8 cellular contexts compared by ENCODE assay signal in genomic region chr6:45930419-45931059, GRCh38.
A peak's percentile ranks its signal among the peaks of the same experiment; 100 is the strongest.
DNase-seq lines count a peak whose midpoint lies in the region; ATAC-seq and TF ChIP-seq lines count a peak whose summit lies in the region.

No MANE protein-coding gene starts in this region.

- no peak overlapping the region for H4K8ac ChIP-seq in mesendoderm (ENCODE audit: low read depth, low read length)

- no peaks in the 10 kb centered on the region for H3F3A ChIP-seq in GM23338 (replicated peaks; ENCODE audit: low read depth)

- H2AFZ ChIP-seq in GM23338 = peak overlapping the region; percentile 12; the same call in 1 of the 2 replicates

- H3K4me2 ChIP-seq in GM23338 (no peak overlapping the region), mesendoderm (ENCODE audit: low read length) (no peak overlapping the region)

- H3K23ac ChIP-seq in mesendoderm (ENCODE audit: low read length) = no peak overlapping the region

- H3K9me3 Mint-ChIP-seq in GM23338 = no peaks in the 10 kb centered on the region
- no peaks in the 10 kb centered on the region for H3K9me3 Mint-ChIP-seq in activated CD4-positive, alpha-beta memory T cell treated with anti-CD3 and anti-CD28 coated beads, Interleukin-2, amount 10 ng/mL, durations not matched to agents 7 days and 5 days

- no peak overlapping the region for H2AK5ac ChIP-seq in mesendoderm (ENCODE audit: low read length)

- POLR2A ChIA-PET in activated CD4-positive, alpha-beta memory T cell treated with anti-CD3 and anti-CD28 coated beads, Interleukin-2, amount 10 ng/mL, durations not matched to agents 7 days and 5 days (lab: Charles Lee) = interaction anchor here (1.9 kb wide), 1 partner anchor 83 kb away, joined by 7 read pairs; no protein-coding TSS in a partner anchor

- ATAC-seq in GM23338 (peak; percentile 38), GM18861 (IDR thresholded peaks at IDR 0.05; ENCODE audit: unreplicated experiment) (no peak)

- H3K4me3 ChIP-seq in GM23338 (no peak overlapping the region), mesendoderm (ENCODE audit: low read length) (no peak overlapping the region)
- no peak overlapping the region for H3K4me3 ChIP-seq in effector memory CD4-positive, alpha-beta T cell (ENCODE audit: insufficient read depth, low read depth, low read length, poor library complexity, severe bottlenecking)

- no peak overlapping the region for H2BK120ac ChIP-seq in mesendoderm (ENCODE audit: low read depth, low read length)

- no peak overlapping the region for H2BK5ac ChIP-seq in mesendoderm (ENCODE audit: low read length)

- H3K18ac ChIP-seq in mesendoderm (ENCODE audit: low read length) = no peak overlapping the region

- H4K20me1 ChIP-seq in GM23338 (replicated peaks; ENCODE audit: insufficient read depth) = no peaks in the 10 kb centered on the region

- no peaks in the 10 kb centered on the region; the same call in 2 of the 3 replicates for H3K36me3 Mint-ChIP-seq in GM23338 (ENCODE audit: low read depth)
- H3K36me3 Mint-ChIP-seq in activated CD4-positive, alpha-beta memory T cell treated with anti-CD3 and anti-CD28 coated beads, Interleukin-2, amount 10 ng/mL, durations not matched to agents 7 days and 5 days (ENCODE audit: low read depth) = no peaks in the 10 kb centered on the region

- H3K79me2 ChIP-seq in GM23338 (replicated peaks; ENCODE audit: insufficient read depth) (no peaks in the 10 kb centered on the region), mesendoderm (ENCODE audit: control insufficient read depth, insufficient read depth, low read length) (no peaks in the 10 kb centered on the region)

- CTCF ChIA-PET in activated CD4-positive, alpha-beta memory T cell treated with anti-CD3 and anti-CD28 coated beads, Interleukin-2, amount 10 ng/mL, durations not matched to agents 7 days and 5 days (lab: Charles Lee) = interaction anchor here (0.8 to 2.2 kb wide), 28 partner anchors 9 to 1455 kb away, joined by 3 to 13 read pairs (median 4); partner anchors contain the start of gene ENPP4

- H2BK15ac ChIP-seq in mesendoderm (replicated peaks; ENCODE audit: low read depth) = no peak overlapping the region

- no peak overlapping the region for H3K4ac ChIP-seq in mesendoderm (ENCODE audit: low read depth, low read length)

- peak; percentile 92 to 99 for TF ChIP-seq CTCF in GM23338 (conservative IDR thresholded peaks at IDR 0.05; ENCODE audit: low read depth in 2 of 2)

- no peaks in the 10 kb centered on the region for H3K79me1 ChIP-seq in mesendoderm (ENCODE audit: low read length)

- DNase-seq in AG08396 (ENCODE audit: low spot score) (peak; percentile 70), GM23338 (ENCODE audit: low spot score) (peak; percentile 73), NCI-H526 (lab: John Stamatoyannopoulos, UW) (peak; percentile 65 to 83), mesendoderm (peak; percentile 72)
- DNase-seq in activated CD4-positive, alpha-beta memory T cell treated with anti-CD3 and anti-CD28 coated beads, Interleukin-2, amount 10 ng/mL, durations not matched to agents 7 days and 5 days = peak; percentile 62
- peak; percentile 11 to 38 (median 11) for DNase-seq in effector memory CD4-positive, alpha-beta T cell
- peak; percentile 11 to 13 for DNase-seq in stimulated activated CD8-positive, alpha-beta memory T cell treated with anti-CD3 and anti-CD28 coated beads, Interleukin-15, amount 100 ng/mL, for 4 hours (ENCODE audit: low read depth in 2 of 2)

- H3K56ac ChIP-seq in mesendoderm (ENCODE audit: low read length) = no peak overlapping the region

- H3K36me3 ChIP-seq in GM23338 (ENCODE audit: insufficient read depth) = no peaks in the 10 kb centered on the region
- no peaks in the 10 kb centered on the region for H3K36me3 ChIP-seq in effector memory CD4-positive, alpha-beta T cell (ENCODE audit: control insufficient read depth, insufficient read depth, low read length)
- no peaks in the 10 kb centered on the region for H3K36me3 ChIP-seq in mesendoderm (ENCODE audit: control insufficient read depth, insufficient read depth, low read length)

- no peaks in the 10 kb centered on the region for H3K9me2 ChIP-seq in GM23338 (ENCODE audit: insufficient read depth)

- H4K5ac ChIP-seq in mesendoderm (ENCODE audit: low read length) = no peak overlapping the region

- H3K9ac ChIP-seq in mesendoderm (ENCODE audit: low read length) = no peak overlapping the region

- no peaks in the 10 kb centered on the region for H3K9me3 ChIP-seq in effector memory CD4-positive, alpha-beta T cell (ENCODE audit: control insufficient read depth, low read length)

- H3K27me3 ChIP-seq in GM23338 (ENCODE audit: insufficient read depth) (no peaks in the 10 kb centered on the region), mesendoderm (ENCODE audit: insufficient read depth, low read length, poor library complexity) (no peaks in the 10 kb centered on the region)
- no peaks in the 10 kb centered on the region for H3K27me3 ChIP-seq in effector memory CD4-positive, alpha-beta T cell (replicated peaks; ENCODE audit: control insufficient read depth, insufficient read depth, low read length, poor library complexity, severe bottlenecking)

- no peak overlapping the region for H3K4me3 Mint-ChIP-seq in GM23338
- H3K4me3 Mint-ChIP-seq in activated CD4-positive, alpha-beta memory T cell treated with anti-CD3 and anti-CD28 coated beads, Interleukin-2, amount 10 ng/mL, durations not matched to agents 7 days and 5 days = no peak overlapping the region

- peaks cover 55% of the 10 kb centered on the region for H3K4me1 Mint-ChIP-seq in GM23338
- peaks cover 14% of the 10 kb centered on the region for H3K4me1 Mint-ChIP-seq in activated CD4-positive, alpha-beta memory T cell treated with anti-CD3 and anti-CD28 coated beads, Interleukin-2, amount 10 ng/mL, durations not matched to agents 7 days and 5 days

- H3K4me1 ChIP-seq in GM23338 (ENCODE audit: insufficient read depth) (peaks cover 31% of the 10 kb centered on the region), mesendoderm (ENCODE audit: control insufficient read depth, low read depth, low read length) (no peaks in the 10 kb centered on the region)
- H3K4me1 ChIP-seq in effector memory CD4-positive, alpha-beta T cell (ENCODE audit: control insufficient read depth, insufficient read depth, low read length, poor library complexity, severe bottlenecking) = no peaks in the 10 kb centered on the region

- peaks cover 4% of the 10 kb centered on the region for H3K27me3 Mint-ChIP-seq in GM23338 (ENCODE audit: insufficient read depth, low read depth, poor library complexity)
- H3K27me3 Mint-ChIP-seq in activated CD4-positive, alpha-beta memory T cell treated with anti-CD3 and anti-CD28 coated beads, Interleukin-2, amount 10 ng/mL, durations not matched to agents 7 days and 5 days = no peaks in the 10 kb centered on the region

- H3K27ac ChIP-seq in GM23338 (ENCODE audit: low read depth) (no peak overlapping the region), mesendoderm (ENCODE audit: low read depth, low read length) (no peak overlapping the region)
- no peak overlapping the region for H3K27ac ChIP-seq in effector memory CD4-positive, alpha-beta T cell (ENCODE audit: insufficient read depth, low read length, poor library complexity, severe bottlenecking)

- no CpG with 5 or more reads among the region's 7 CpGs for WGBS in mesendoderm (ENCODE audit: extremely low coverage, insufficient coverage, low lambda C conversion rate)

- H3K27ac Mint-ChIP-seq in GM23338 = no peak overlapping the region
- no peak overlapping the region for H3K27ac Mint-ChIP-seq in activated CD4-positive, alpha-beta memory T cell treated with anti-CD3 and anti-CD28 coated beads, Interleukin-2, amount 10 ng/mL, durations not matched to agents 7 days and 5 days

TF ChIP-seq in GM23338, 12 proteins besides CTCF, POLR2A, EP300 and RAD21 (continues in another document):
- TF ChIP-seq CREB1 (CRISPR knock-in tag; IDR thresholded peaks at IDR 0.05; ENCODE audit: low read depth) (no peak), EZH2 (IDR thresholded peaks at IDR 0.05; ENCODE audit: low read depth, unreplicated experiment) (no peak), EZH2phosphoT487 (IDR thresholded peaks at IDR 0.05; ENCODE audit: unreplicated experiment) (no peak), REST (IDR thresholded peaks at IDR 0.05; ENCODE audit: unreplicated experiment) (no peak), NANOG (IDR thresholded peaks at IDR 0.05; ENCODE audit: borderline replicate concordance) (no peak)
- TF ChIP-seq, protein P1, sequence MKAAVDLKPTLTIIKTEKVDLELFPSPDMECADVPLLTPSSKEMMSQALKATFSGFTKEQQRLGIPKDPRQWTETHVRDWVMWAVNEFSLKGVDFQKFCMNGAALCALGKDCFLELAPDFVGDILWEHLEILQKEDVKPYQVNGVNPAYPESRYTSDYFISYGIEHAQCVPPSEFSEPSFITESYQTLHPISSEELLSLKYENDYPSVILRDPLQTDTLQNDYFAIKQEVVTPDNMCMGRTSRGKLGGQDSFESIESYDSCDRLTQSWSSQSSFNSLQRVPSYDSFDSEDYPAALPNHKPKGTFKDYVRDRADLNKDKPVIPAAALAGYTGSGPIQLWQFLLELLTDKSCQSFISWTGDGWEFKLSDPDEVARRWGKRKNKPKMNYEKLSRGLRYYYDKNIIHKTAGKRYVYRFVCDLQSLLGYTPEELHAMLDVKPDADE (IDR thresholded peaks at IDR 0.05) = no peak

Comparison
In these comparisons a context has a peak if more than half of its experiments do, and no peak if none do; other contexts are left out.
1. DNase-seq: peak in every context shown above with its lines; median percentile 74 in NCI-H526; 73 in GM23338; 72 in mesendoderm; 70 in AG08396; 62 in activated CD4-positive, alpha-beta memory T cell treated with anti-CD3 and anti-CD28 coated beads, Interleukin-2, amount 10 ng/mL, durations not matched to agents 7 days and 5 days; 12 in stimulated activated CD8-positive, alpha-beta memory T cell treated with anti-CD3 and anti-CD28 coated beads, Interleukin-15, amount 100 ng/mL, for 4 hours; 11 in effector memory CD4-positive, alpha-beta T cell.